In the genomic region with DNA sequence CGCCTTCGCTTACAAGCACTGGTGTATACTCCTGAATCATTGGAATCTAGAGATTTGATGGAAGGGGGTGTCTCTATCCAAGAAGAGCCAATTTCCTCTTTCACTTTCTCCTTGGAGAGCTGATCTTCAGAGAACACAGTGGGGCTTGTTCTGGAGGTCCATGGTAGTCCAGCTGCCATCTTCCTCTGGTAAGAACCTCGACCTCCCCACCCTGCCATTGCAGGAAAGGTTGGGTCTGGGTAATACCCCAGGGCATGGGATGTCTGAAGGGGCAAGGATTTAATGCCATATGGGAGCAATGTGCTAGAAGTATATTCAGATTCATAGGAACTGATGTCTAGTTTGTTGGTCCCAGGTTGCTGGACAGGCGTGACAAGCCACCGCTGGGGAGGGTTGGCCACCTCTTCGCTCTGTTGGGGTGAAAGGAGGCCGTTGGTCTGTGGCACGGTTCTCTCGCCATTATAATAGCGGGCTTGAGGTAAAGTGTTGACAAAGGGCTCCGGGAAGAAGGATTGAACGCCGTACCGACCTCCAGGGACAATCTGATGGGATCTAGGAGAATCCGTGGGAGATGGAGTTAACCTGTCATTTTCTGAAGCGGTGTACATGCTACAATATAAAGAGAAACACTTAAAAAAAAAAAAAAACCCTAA, we compare ENCODE assay signal across 23 cellular contexts. TPM values are rescaled to one million over a fixed set of nuclear protein-coding genes. Genes with fewer than 3 reads are reported as not detected.
"Had no signal": no experiment of that assay in that cellular context is flagged by ENCODE, and none has a peak within 500 bp of the region (broad histone marks: within the 10 kb centered on the region; RNA-seq: fewer than 3 reads in every experiment).

No MANE protein-coding gene starts in this region.

- H3K27ac ChIP-seq: ascending aorta, left lung, testis, upper lobe of left lung had no signal

- H3K4me3 Mint-ChIP-seq: stimulated activated naive CD8-positive, alpha-beta T cell treated with anti-CD3 and anti-CD28 coated beads, Interleukin-15, amount 100 ng/mL, for 72 hours; T-helper 1 cell treated with Interleukin-12 subunit alpha and Interleukin-12 subunit beta and Interleukin-4 antibody, amounts not matched to agents 30 μg/mL and 1 μg/mL, for 36 hours; WTC11 had no signal

- H3K36me3 ChIP-seq: ascending aorta, left lung, upper lobe of left lung had no signal

- H3K9me3 Mint-ChIP-seq: naive thymus-derived CD8-positive, alpha-beta T cell; stimulated activated naive CD8-positive, alpha-beta T cell treated with anti-CD3 and anti-CD28 coated beads, Interleukin-15, amount 100 ng/mL, for 72 hours; T-helper 1 cell treated with Interleukin-12 subunit alpha and Interleukin-12 subunit beta and Interleukin-4 antibody, amounts not matched to agents 30 μg/mL and 1 μg/mL, for 36 hours; WTC11 had no signal

- H3K27me3 ChIP-seq: testis had no signal

- H3K4me3 ChIP-seq: ascending aorta, left lung, skin epidermis, testis, upper lobe of left lung had no signal

- H3K36me3 Mint-ChIP-seq: WTC11 had no signal

- H3K9me3 ChIP-seq: ascending aorta, left lung, testis, upper lobe of left lung had no signal

- DNase-seq: activated CD4-positive, alpha-beta T cell treated with anti-CD3 and anti-CD28 coated beads for 48 hours; activated CD8-positive, alpha-beta memory T cell treated with anti-CD3 and anti-CD28 coated beads for 24 hours; activated gamma-delta T cell treated with Interleukin-2 at 50 U/mL for 16 hours; kidney; mammary epithelial cell; naive thymus-derived CD8-positive, alpha-beta T cell; occipital lobe; right cardiac atrium; SHP77 treated with DMSO at 0.1 percent for 48 hours; stimulated activated CD4-positive, alpha-beta T cell treated with anti-CD3 and anti-CD28 coated beads, Interleukin-4, amount 100 ng/mL, for 4 hours; stimulated activated CD8-positive, alpha-beta memory T cell treated with anti-CD3 and anti-CD28 coated beads, Interleukin-4, amount 100 ng/mL, for 48 hours; stimulated activated naive CD8-positive, alpha-beta T cell treated with anti-CD3 and anti-CD28 coated beads, Interleukin-15, amount 100 ng/mL, for 72 hours; testis; upper lobe of left lung had no signal

- H3K27ac Mint-ChIP-seq: progenitor cell of endocrine pancreas; stimulated activated naive CD8-positive, alpha-beta T cell treated with anti-CD3 and anti-CD28 coated beads, Interleukin-15, amount 100 ng/mL, for 72 hours; T-helper 1 cell treated with Interleukin-12 subunit alpha and Interleukin-12 subunit beta and Interleukin-4 antibody, amounts not matched to agents 30 μg/mL and 1 μg/mL, for 36 hours; WTC11 had no signal

- ATAC-seq: left lung; naive thymus-derived CD8-positive, alpha-beta T cell; right cardiac atrium; stimulated activated naive CD8-positive, alpha-beta T cell treated with anti-CD3 and anti-CD28 coated beads, Interleukin-15, amount 100 ng/mL, for 72 hours; WTC11 had no signal

RNA-seq across cellular contexts. Expression of gene EOMES, which starts 4.8 kb away (rescaled TPM):
- total RNA-seq: ascending aorta, bronchial epithelial cell, chondrocyte, dermis microvascular lymphatic vessel endothelial cell, progenitor cell of endocrine pancreas had no signal
